In the genomic region with DNA sequence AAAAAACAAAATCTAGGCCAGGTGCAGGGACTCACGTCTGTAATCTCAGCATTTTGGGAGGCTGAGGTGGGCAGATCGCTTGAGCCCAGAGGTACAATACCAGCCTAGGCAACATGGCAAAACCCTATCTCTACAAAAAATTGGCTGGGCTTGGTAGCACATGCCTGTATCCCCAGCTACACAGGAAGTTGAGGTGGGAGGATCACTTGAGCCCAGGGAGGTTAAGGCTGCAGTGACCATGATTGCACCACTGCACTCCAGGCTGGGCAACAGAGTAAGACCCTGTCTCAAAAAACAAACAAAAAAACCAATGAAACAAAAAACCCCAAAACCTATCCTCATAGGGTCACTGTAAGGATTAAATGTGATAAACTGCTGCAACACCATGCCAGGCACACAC, we compare ENCODE assay signal across 24 cellular contexts.
"Had no signal": no experiment of that assay in that cellular context is flagged by ENCODE, and none has a peak within 500 bp of the region (broad histone marks: within the 10 kb centered on the region; RNA-seq: fewer than 3 reads in every experiment).

No MANE protein-coding gene starts in this region.

- H3K4me1 ChIP-seq: ascending aorta had no signal

- H3K4me3 Mint-ChIP-seq: activated naive CD4-positive, alpha-beta T cell treated with anti-CD3 and anti-CD28 coated beads, Interleukin-2, amount 50 U/mL, for 24 hours; activated naive CD8-positive, alpha-beta T cell treated with anti-CD3 and anti-CD28 coated beads, Interleukin-2, amount 50 U/mL, for 24 hours; activated T-helper 17 cell treated with anti-CD3 and anti-CD28 coated beads, Interleukin-2, amount 50 U/mL, for 72 hours; brain; T-helper 1 cell treated with Interleukin-12 subunit alpha and Interleukin-12 subunit beta and Interleukin-4 antibody, amounts not matched to agents 30 μg/mL and 1 μg/mL, for 36 hours had no signal

- H3K4me1 Mint-ChIP-seq: activated naive CD4-positive, alpha-beta T cell treated with anti-CD3 and anti-CD28 coated beads, Interleukin-2, amount 50 U/mL, for 24 hours; activated naive CD8-positive, alpha-beta T cell treated with anti-CD3 and anti-CD28 coated beads, Interleukin-2, amount 50 U/mL, for 24 hours; activated T-helper 17 cell treated with anti-CD3 and anti-CD28 coated beads, Interleukin-2, amount 50 U/mL, for 72 hours; brain had no signal

- ATAC-seq: activated CD4-positive, CD25-positive, alpha-beta regulatory T cell treated with anti-CD3 and anti-CD28 coated beads, Interleukin-2, amount 50 U/mL, for 24 hours; activated naive CD8-positive, alpha-beta T cell treated with anti-CD3 and anti-CD28 coated beads, Interleukin-2, amount 50 U/mL, for 24 hours; activated T-helper 17 cell treated with anti-CD3 and anti-CD28 coated beads, Interleukin-2, amount 50 U/mL, for 72 hours; PC-3 had no signal

- H3K9me3 ChIP-seq: ascending aorta, MG63 had no signal

- H3K9me3 Mint-ChIP-seq: activated naive CD4-positive, alpha-beta T cell treated with anti-CD3 and anti-CD28 coated beads, Interleukin-2, amount 50 U/mL, for 24 hours; activated naive CD8-positive, alpha-beta T cell treated with anti-CD3 and anti-CD28 coated beads, Interleukin-2, amount 50 U/mL, for 24 hours; activated T-helper 17 cell treated with anti-CD3 and anti-CD28 coated beads, Interleukin-2, amount 50 U/mL, for 72 hours; brain; T-helper 1 cell treated with Interleukin-12 subunit alpha and Interleukin-12 subunit beta and Interleukin-4 antibody, amounts not matched to agents 30 μg/mL and 1 μg/mL, for 36 hours had no signal

- DNase-seq: activated CD4-positive, alpha-beta T cell treated with anti-CD3 and anti-CD28 coated beads for 48 hours; activated CD4-positive, alpha-beta T cell treated with anti-CD3 and anti-CD28 coated beads, Interleukin-2, amount 50 U/mL, for 48 hours; activated naive CD8-positive, alpha-beta T cell treated with anti-CD3 and anti-CD28 coated beads, Interleukin-2, amount 50 U/mL, for 24 hours; activated T-cell treated with anti-CD3 and anti-CD28 coated beads for 4 hours; activated T-cell treated with anti-CD3 and anti-CD28 coated beads, Interleukin-2, amount 50 U/mL, for 48 hours; amniotic stem cell; MV-4-11; NCI-H1092 treated with DMSO at 0.1 percent for 48 hours; NCI-H1417 treated with DMSO at 0.1 percent for 48 hours; NCI-H2029; NCI-H2107; NCI-H510A treated with DMSO at 0.1 percent for 48 hours; NK-92 treated with Interleukin-12 subunit alpha and Interleukin-12 subunit beta, amount 100 ng/mL, for 24 hours; PC-3; SHP77 treated with DMSO at 0.1 percent for 48 hours had no signal

- H3K27ac Mint-ChIP-seq: activated naive CD4-positive, alpha-beta T cell treated with anti-CD3 and anti-CD28 coated beads, Interleukin-2, amount 50 U/mL, for 24 hours; activated naive CD8-positive, alpha-beta T cell treated with anti-CD3 and anti-CD28 coated beads, Interleukin-2, amount 50 U/mL, for 24 hours; activated T-helper 17 cell treated with anti-CD3 and anti-CD28 coated beads, Interleukin-2, amount 50 U/mL, for 72 hours; T-helper 1 cell treated with Interleukin-12 subunit alpha and Interleukin-12 subunit beta and Interleukin-4 antibody, amounts not matched to agents 30 μg/mL and 1 μg/mL, for 36 hours had no signal

- FAIRE-seq: RCC 7860 had no signal

- H3K27ac ChIP-seq: ascending aorta, KMS-11 had no signal

- H3K4me3 ChIP-seq: ascending aorta, MG63 had no signal

- H3K9ac ChIP-seq: KMS-11 had no signal

- H3K27me3 Mint-ChIP-seq: activated naive CD4-positive, alpha-beta T cell treated with anti-CD3 and anti-CD28 coated beads, Interleukin-2, amount 50 U/mL, for 24 hours; activated naive CD8-positive, alpha-beta T cell treated with anti-CD3 and anti-CD28 coated beads, Interleukin-2, amount 50 U/mL, for 24 hours; activated T-helper 17 cell treated with anti-CD3 and anti-CD28 coated beads, Interleukin-2, amount 50 U/mL, for 72 hours; brain had no signal
